ENCODE assay signal across 29 cellular contexts in genomic region chr2:119586085-119586484, GRCh38. TPM values are rescaled to one million over a fixed set of nuclear protein-coding genes. Genes with fewer than 3 reads are reported as not detected.
"Had no signal": no experiment of that assay in that cellular context is flagged by ENCODE, and none has a peak within 500 bp of the region (broad histone marks: within the 10 kb centered on the region; RNA-seq: fewer than 3 reads in every experiment).

No MANE protein-coding gene starts in this region.

- H3K9me3 Mint-ChIP-seq: activated B cell treated with CpG ODN at 0.5 μM for 24 hours; activated naive CD8-positive, alpha-beta T cell treated with anti-CD3 and anti-CD28 coated beads, Interleukin-2, amount 10 ng/mL, durations not matched to agents 7 days and 5 days had no signal

- DNase-seq: activated B cell treated with CpG ODN at 0.5 μM for 24 hours; activated CD4-positive, alpha-beta T cell treated with anti-CD3 and anti-CD28 coated beads for 36 hours; activated CD4-positive, alpha-beta T cell treated with anti-CD3 and anti-CD28 coated beads, Interleukin-2, amount 50 U/mL, for 4 hours; activated CD8-positive, alpha-beta memory T cell treated with anti-CD3 and anti-CD28 coated beads for 24 hours; activated CD8-positive, alpha-beta memory T cell treated with anti-CD3 and anti-CD28 coated beads, Interleukin-2, amount 50 U/mL, for 4 hours; activated effector memory CD4-positive, alpha-beta T cell treated with Interleukin-2 at 50 U/mL for 16 hours; activated naive CD4-positive, alpha-beta T cell treated with anti-CD3 and anti-CD28 coated beads for 36 hours; activated naive CD8-positive, alpha-beta T cell treated with anti-CD3 and anti-CD28 coated beads, Interleukin-2, amount 10 ng/mL, durations not matched to agents 7 days and 5 days; activated T-cell treated with anti-CD3 and anti-CD28 coated beads, Interleukin-2, amount 50 U/mL, for 4 hours; amniotic stem cell; cerebellar nuclear complex; esophagus squamous epithelium; gastrocnemius medialis; head of caudate nucleus; hypothalamus; mesenchymal stem cell; mucosa of descending colon; occipital lobe; right lobe of liver; stimulated activated CD4-positive, alpha-beta T cell treated with anti-CD3 and anti-CD28 coated beads, Interleukin-2, amount 100 ng/mL, for 24 hours; stimulated activated naive CD4-positive, alpha-beta T cell treated with Interleukin-2 at 50 U/mL for 16 hours; substantia nigra; T1000; thyroid gland had no signal

- H3K4me1 Mint-ChIP-seq: activated B cell treated with CpG ODN at 0.5 μM for 24 hours; activated CD4-positive, alpha-beta T cell treated with anti-CD3 and anti-CD28 coated beads for 36 hours; activated naive CD8-positive, alpha-beta T cell treated with anti-CD3 and anti-CD28 coated beads, Interleukin-2, amount 10 ng/mL, durations not matched to agents 7 days and 5 days had no signal

- H3K9me3 ChIP-seq: esophagus squamous epithelium, gastrocnemius medialis, right lobe of liver, thyroid gland had no signal

- ATAC-seq: activated CD4-positive, alpha-beta T cell treated with anti-CD3 and anti-CD28 coated beads for 36 hours; activated T-cell treated with anti-CD3 and anti-CD28 coated beads, Interleukin-2, amount 50 U/mL, for 4 hours; gastrocnemius medialis; mucosa of descending colon; right lobe of liver had no signal

- H3K27me3 ChIP-seq: esophagus squamous epithelium, gastrocnemius medialis, right lobe of liver, thyroid gland had no signal

- FAIRE-seq: islet of Langerhans had no signal

- H3K4me1 ChIP-seq: esophagus squamous epithelium, gastrocnemius medialis, right lobe of liver, thyroid gland had no signal

- H3K27ac Mint-ChIP-seq: activated B cell treated with CpG ODN at 0.5 μM for 24 hours; activated CD4-positive, alpha-beta T cell treated with anti-CD3 and anti-CD28 coated beads for 36 hours; activated naive CD4-positive, alpha-beta T cell treated with anti-CD3 and anti-CD28 coated beads for 36 hours; activated naive CD8-positive, alpha-beta T cell treated with anti-CD3 and anti-CD28 coated beads, Interleukin-2, amount 10 ng/mL, durations not matched to agents 7 days and 5 days; T-helper 1 cell treated with Interleukin-12 subunit alpha and Interleukin-12 subunit beta and Interleukin-4 antibody, amounts not matched to agents 30 μg/mL and 1 μg/mL, for 36 hours had no signal

- H3K27ac ChIP-seq: coronary artery, esophagus squamous epithelium, gastrocnemius medialis, right lobe of liver, skin epidermis, thyroid gland had no signal

- H3K36me3 ChIP-seq: esophagus squamous epithelium, gastrocnemius medialis, right lobe of liver, thyroid gland had no signal

- H3K4me3 Mint-ChIP-seq: activated B cell treated with CpG ODN at 0.5 μM for 24 hours; activated CD4-positive, alpha-beta T cell treated with anti-CD3 and anti-CD28 coated beads for 36 hours; activated naive CD4-positive, alpha-beta T cell treated with anti-CD3 and anti-CD28 coated beads for 36 hours; activated naive CD8-positive, alpha-beta T cell treated with anti-CD3 and anti-CD28 coated beads, Interleukin-2, amount 10 ng/mL, durations not matched to agents 7 days and 5 days; activated T-cell treated with anti-CD3 and anti-CD28 coated beads, Interleukin-2, amount 50 U/mL, for 4 hours; T-helper 1 cell treated with Interleukin-12 subunit alpha and Interleukin-12 subunit beta and Interleukin-4 antibody, amounts not matched to agents 30 μg/mL and 1 μg/mL, for 36 hours had no signal

- H3K4me3 ChIP-seq: coronary artery, esophagus squamous epithelium, gastrocnemius medialis, mucosa of descending colon, right lobe of liver, skin epidermis, thyroid gland had no signal

- H3K36me3 Mint-ChIP-seq: activated naive CD8-positive, alpha-beta T cell treated with anti-CD3 and anti-CD28 coated beads, Interleukin-2, amount 10 ng/mL, durations not matched to agents 7 days and 5 days had no signal

RNA-seq across cellular contexts. Expression of gene CFAP221, which starts 41.8 kb away (rescaled TPM):
- total RNA-seq: activated B cell treated with CpG ODN at 0.5 μM for 24 hours; activated CD4-positive, alpha-beta T cell treated with anti-CD3 and anti-CD28 coated beads for 36 hours; activated naive CD4-positive, alpha-beta T cell treated with anti-CD3 and anti-CD28 coated beads for 36 hours; activated naive CD8-positive, alpha-beta T cell treated with anti-CD3 and anti-CD28 coated beads, Interleukin-2, amount 10 ng/mL, durations not matched to agents 7 days and 5 days; activated T-cell treated with anti-CD3 and anti-CD28 coated beads, Interleukin-2, amount 50 U/mL, for 4 hours; gastrocnemius medialis; lower leg skin had no signal
